ENCODE assay signal across 8 cellular contexts in genomic region chr6:43170452-43171283, GRCh38. TPM values are rescaled to one million over a fixed set of nuclear protein-coding genes. Genes with fewer than 3 reads are reported as not detected.
DNase-seq lines count a peak whose midpoint lies in the region; ATAC-seq and TF ChIP-seq lines count a peak whose summit lies in the region.

Gene SRF, plus strand, starts transcription at chr6:43171269. Its CDS starts 388 bp downstream, at chr6:43171657.

- H3K9ac ChIP-seq in OCI-LY3 (ENCODE audit: low read length), result peak within 1 kb of the TSS; percentile 93

- H3K4me1 Mint-ChIP-seq in Calu3 (ENCODE audit: low read depth, unreplicated experiment), result peaks cover 35% of the 10 kb centered on the region

- ATAC-seq in GM21447 (IDR thresholded peaks at IDR 0.05; ENCODE audit: unreplicated experiment), result peak; percentile 49

- H3K4me1 ChIP-seq in OCI-LY3 (ENCODE audit: low read length), result peaks cover 32% of the 10 kb centered on the region

- H3K9me3 Mint-ChIP-seq in Calu3 (ENCODE audit: low read depth, unreplicated experiment), result no peaks in the 10 kb centered on the region

- CTCF ChIA-PET in Calu3 (lab: Charles Lee), result interaction anchor here (0.6 to 1.3 kb wide), 10 partner anchors 10 to 269 kb away, joined by 3 to 4 read pairs (median 4); partner anchors contain the start of genes CUL7, DNPH1, PPP2R5D and RRP36

- peak within 1 kb of the TSS; percentile 48; the same call in 1 of the 2 replicates for H2AFZ ChIP-seq in OCI-LY3 (ENCODE audit: low read depth, low read length)

- H3K4me3 Mint-ChIP-seq in Calu3 (ENCODE audit: low read depth, unreplicated experiment), result peak within 1 kb of the TSS; percentile 92

- BruUV-seq in Calu3 (replicated peaks; lab: Mats Ljungman, UMichigan), result TSS peak; percentile 87

- peaks cover 14% of the 10 kb centered on the region for H3K36me3 ChIP-seq in OCI-LY3 (replicated peaks; ENCODE audit: low read depth, low read length)

- H3K27me3 Mint-ChIP-seq in Calu3 (ENCODE audit: unreplicated experiment), result no peaks in the 10 kb centered on the region

- H3K36me3 Mint-ChIP-seq in Calu3 (ENCODE audit: insufficient read depth, unreplicated experiment), result peaks cover 54% of the 10 kb centered on the region

- no peaks in the 10 kb centered on the region for H3K27me3 ChIP-seq in OCI-LY3 (ENCODE audit: low read depth, low read length)

- H3K9me3 ChIP-seq in OCI-LY3 (ENCODE audit: insufficient read depth, low read length), result no peaks in the 10 kb centered on the region

- DNase-seq in Calu3 (peak; percentile 100), HuH-7 (ENCODE audit: low spot score) (peak; percentile 86), epidermal melanocyte (ENCODE audit: insufficient read length, low spot score) (peak; percentile 89), middle frontal gyrus (ENCODE audit: extremely low spot score, low spot score) (peak; percentile 99)
- peak; percentile 97 for DNase-seq in activated CD8-positive, alpha-beta memory T cell treated with anti-CD3 and anti-CD28 coated beads, Interleukin-2, amount 50 U/mL, for 48 hours
- DNase-seq in stimulated activated CD8-positive, alpha-beta memory T cell treated with anti-CD3 and anti-CD28 coated beads, Interleukin-2, amount 100 ng/mL, for 48 hours (ENCODE audit: low read depth in 2 of 2), result peak; percentile 97 to 99

- peak within 1 kb of the TSS; percentile 70 for H3K27ac ChIP-seq in OCI-LY3 (ENCODE audit: low read length)

- intact Hi-C loops in Calu3 (cut with micrococcal nuclease; ENCODE audit: unreplicated experiment), result no loop called here

- peaks cover 37% of the 10 kb centered on the region for H3K79me2 ChIP-seq in OCI-LY3 (ENCODE audit: low read length)

- H3K4me2 ChIP-seq in OCI-LY3 (ENCODE audit: low read length), result peak within 1 kb of the TSS; percentile 97

- no peak for TF ChIP-seq CTCF in Calu3 (IDR thresholded peaks at IDR 0.05; ENCODE audit: unreplicated experiment)
- no peak for TF ChIP-seq CTCF in OCI-LY3 (IDR thresholded peaks at IDR 0.05; ENCODE audit: low read depth, low read length)

- peak within 1 kb of the TSS; percentile 90 for H3K27ac Mint-ChIP-seq in Calu3 (ENCODE audit: unreplicated experiment)

- peaks cover 27% of the 10 kb centered on the region for H4K20me1 ChIP-seq in OCI-LY3 (ENCODE audit: insufficient read depth, low read length)

- H3K4me3 ChIP-seq in OCI-LY3 (ENCODE audit: low read length), result peak within 1 kb of the TSS; percentile 86

RNA-seq across cellular contexts. Expression of gene SRF, which starts in this region (rescaled TPM):
- 43.4 and 48.0 TPM in 2 replicates for total RNA-seq in Calu3 (2022)

Comparison
In these comparisons a context has a peak if more than half of its experiments do, and no peak if none do; other contexts are left out.
1. Peak in every context shown above with its lines: DNase-seq, ATAC-seq, H3K4me3 ChIP-seq and H3K27ac ChIP-seq.